Comparison of ENCODE assay signal across 1 cellular context in genomic region chr20:13777171-13777601, GRCh38.
A peak's percentile ranks its signal among the peaks of the same experiment; 100 is the strongest.
TF ChIP-seq lines count a peak whose summit lies in the region.

No MANE protein-coding gene starts in this region.

TF ChIP-seq in GM12878, 131 proteins besides CTCF, POLR2A, EP300 and RAD21:
- TF ChIP-seq ATF2 (IDR thresholded peaks at IDR 0.05; ENCODE audit: low read length) (peak; percentile 18; the same call in 1 of the 2 replicates), EED (IDR thresholded peaks at IDR 0.05; ENCODE audit: low read depth) (peak; percentile 85), NFIC (IDR thresholded peaks at IDR 0.05; ENCODE audit: low read depth, low read length) (peak; percentile 33; the same call in 1 of the 2 replicates), JUNB (IDR thresholded peaks at IDR 0.05) (peak; percentile 34; the same call in 1 of the 2 replicates), YBX1 (IDR thresholded peaks at IDR 0.05) (no peak), CREB1 (IDR thresholded peaks at IDR 0.05; ENCODE audit: low read depth) (no peak), IKZF2 (IDR thresholded peaks at IDR 0.05) (peak; percentile 77 to 78), SPI1 (IDR thresholded peaks at IDR 0.05; ENCODE audit: borderline replicate concordance, insufficient read depth, low read depth, low read length) (peak; percentile 46; the same call in 1 of the 2 replicates)
TF ChIP-seq in GM12878: peak in this region for 6.
